8 cellular contexts compared by ENCODE assay signal in genomic region chrX:124239911-124240310, GRCh38.
A peak's percentile ranks its signal among the peaks of the same experiment; 100 is the strongest.
DNase-seq lines count a peak whose midpoint lies in the region; ATAC-seq lines count a peak whose summit lies in the region.

No MANE protein-coding gene starts in this region.

- H3K36me3 Mint-ChIP-seq in CD4-positive, CD25-positive, alpha-beta regulatory T cell, result no peaks in the 10 kb centered on the region
- H3K36me3 Mint-ChIP-seq in activated T-helper 17 cell treated with anti-CD3 and anti-CD28 coated beads, Interleukin-2, amount 50 U/mL, for 72 hours (ENCODE audit: low read depth), result no peaks in the 10 kb centered on the region

- no peaks in the 10 kb centered on the region for H3K27me3 ChIP-seq in CD4-positive, CD25-positive, alpha-beta regulatory T cell (ENCODE audit: control insufficient read depth, insufficient read depth, low read length)

- no peak overlapping the region for H3K27ac ChIP-seq in CD4-positive, CD25-positive, alpha-beta regulatory T cell (ENCODE audit: insufficient read depth, low read length, poor library complexity, severe bottlenecking)

- peak overlapping the region in 2 of 3 donors; percentile 2 to 5 for H3K27ac Mint-ChIP-seq in CD4-positive, CD25-positive, alpha-beta regulatory T cell
- H3K27ac Mint-ChIP-seq in activated T-helper 17 cell treated with anti-CD3 and anti-CD28 coated beads, Interleukin-2, amount 50 U/mL, for 72 hours, result peak overlapping the region; percentile 83

- H3K4me3 Mint-ChIP-seq in CD4-positive, CD25-positive, alpha-beta regulatory T cell, result peak overlapping the region in 3 of 4 donors; percentile 39 to 71 (median 44)
- peak overlapping the region; percentile 75 for H3K4me3 Mint-ChIP-seq in activated T-helper 17 cell treated with anti-CD3 and anti-CD28 coated beads, Interleukin-2, amount 50 U/mL, for 72 hours

- peaks cover 10% of the 10 kb centered on the region for H3K4me1 ChIP-seq in CD4-positive, CD25-positive, alpha-beta regulatory T cell (ENCODE audit: control insufficient read depth, insufficient read depth, low read length, poor library complexity, severe bottlenecking)

- peak overlapping the region; percentile 62 for H3K4me3 ChIP-seq in CD4-positive, CD25-positive, alpha-beta regulatory T cell (ENCODE audit: low read depth, low read length)

- no peaks in the 10 kb centered on the region for H3K36me3 ChIP-seq in CD4-positive, CD25-positive, alpha-beta regulatory T cell (ENCODE audit: control insufficient read depth, insufficient read depth, low read length)

- H3K27me3 Mint-ChIP-seq in CD4-positive, CD25-positive, alpha-beta regulatory T cell, result peaks cover 27% of the 10 kb centered on the region
- no peaks in the 10 kb centered on the region for H3K27me3 Mint-ChIP-seq in activated T-helper 17 cell treated with anti-CD3 and anti-CD28 coated beads, Interleukin-2, amount 50 U/mL, for 72 hours

- DNase-seq in CD4-positive, CD25-positive, alpha-beta regulatory T cell, result peak; percentile 2 to 69 (median 19)
- DNase-seq in NCI-H774 (lab: John Stamatoyannopoulos, UW) (no peak), T-helper 9 cell (no peak), SKM-1 treated with dmso at 0.1 percent for 144 hours (lab: John Stamatoyannopoulos, UW; ENCODE audit: unreplicated experiment) (no peak), globus pallidus (ENCODE audit: low spot score) (no peak)

- peak; percentile 46 to 47 for ATAC-seq in CD4-positive, CD25-positive, alpha-beta regulatory T cell (ENCODE audit: low read depth in 2 of 2)
- ATAC-seq in GM19438 (IDR thresholded peaks at IDR 0.05; ENCODE audit: low read depth, unreplicated experiment) (peak; percentile 90), HG03103 (IDR thresholded peaks at IDR 0.05; ENCODE audit: low read depth, unreplicated experiment) (peak; percentile 65)
- peak; percentile 83 for ATAC-seq in activated T-helper 17 cell treated with anti-CD3 and anti-CD28 coated beads, Interleukin-2, amount 50 U/mL, for 72 hours (replicated peaks)

- peaks cover 0 to 24% (median 16%) of the 10 kb centered on the region in 4 donors for H3K4me1 Mint-ChIP-seq in CD4-positive, CD25-positive, alpha-beta regulatory T cell
- H3K4me1 Mint-ChIP-seq in activated T-helper 17 cell treated with anti-CD3 and anti-CD28 coated beads, Interleukin-2, amount 50 U/mL, for 72 hours, result peaks cover 14% of the 10 kb centered on the region

- no peaks in the 10 kb centered on the region for H3K9me3 Mint-ChIP-seq in CD4-positive, CD25-positive, alpha-beta regulatory T cell
- H3K9me3 Mint-ChIP-seq in activated T-helper 17 cell treated with anti-CD3 and anti-CD28 coated beads, Interleukin-2, amount 50 U/mL, for 72 hours, result no peaks in the 10 kb centered on the region

- no peaks in the 10 kb centered on the region for H3K9me3 ChIP-seq in CD4-positive, CD25-positive, alpha-beta regulatory T cell (ENCODE audit: control insufficient read depth in 2 of 2, low read length in 2 of 2)

Comparison
In these comparisons a context has a peak if more than half of its experiments do, and no peak if none do; other contexts are left out.
1. DNase-seq: peak in CD4-positive, CD25-positive, alpha-beta regulatory T cell (3 of 3); none in NCI-H774 (single experiment), T-helper 9 cell (single experiment), SKM-1 treated with dmso at 0.1 percent for 144 hours (single experiment) and globus pallidus (single experiment).
2. Peak in every context shown above with its lines, with median percentiles within 50 percentile points of each other: ATAC-seq.